In genomic region chr3:32510075-32510724, GRCh38 we compare ENCODE assay signal across 8 cellular contexts. TPM values are rescaled to one million over a fixed set of nuclear protein-coding genes. Genes with fewer than 3 reads are reported as not detected.
DNase-seq lines count a peak whose midpoint lies in the region; ATAC-seq and TF ChIP-seq lines count a peak whose summit lies in the region.

No MANE protein-coding gene starts in this region.

- no peak overlapping the region for H3K4me3 ChIP-seq in epithelial cell of esophagus (ENCODE audit: low read length)

- H3K27ac Mint-ChIP-seq in CD14-positive monocyte (peak overlapping the region in 2 of 7 donors; percentile 32 to 74), naive B cell (peak overlapping the region in 1 of 6 donors; percentile 92)

- H3K4me1 Mint-ChIP-seq in CD14-positive monocyte, result peaks cover 9% of the 10 kb centered on the region
- H3K4me1 Mint-ChIP-seq in naive B cell, result peaks cover 3 to 6% (median 3%) of the 10 kb centered on the region in 3 donors

- H3K36me3 Mint-ChIP-seq in CD14-positive monocyte, result peaks cover 0 to 10% of the 10 kb centered on the region in 2 donors
- H3K36me3 Mint-ChIP-seq in naive B cell, result no peaks in the 10 kb centered on the region

- peak; percentile 85 for TF ChIP-seq CTCF in CD14-positive monocyte (IDR thresholded peaks at IDR 0.05)
- TF ChIP-seq CTCF in epithelial cell of esophagus (IDR thresholded peaks at IDR 0.05; ENCODE audit: insufficient read depth, low read depth, low read length, missing control alignments), result peak; percentile 82

- ATAC-seq in GM19043 (IDR thresholded peaks at IDR 0.05; ENCODE audit: low read depth, unreplicated experiment), result peak; percentile 78
- peak; percentile 88 for ATAC-seq in HG03442 (IDR thresholded peaks at IDR 0.05; ENCODE audit: unreplicated experiment)
- peak; percentile 98 to 99 for ATAC-seq in naive B cell (ENCODE audit: low read depth in 2 of 2)

- intact Hi-C loops in CD14-positive monocyte (cut with micrococcal nuclease), result loop anchor here (2.0 to 10.0 kb wide), 3 partner anchors 65 to 153 kb away; partner anchors contain the start of gene DYNC1LI1 (in 1 of the 2)

- H3K27me3 Mint-ChIP-seq in CD14-positive monocyte (ENCODE audit: low read depth in 3 of 3), result peaks cover 0 to 2% (median 0%) of the 10 kb centered on the region in 3 donors
- no peaks in the 10 kb centered on the region for H3K27me3 Mint-ChIP-seq in naive B cell

- H3K9me3 Mint-ChIP-seq in CD14-positive monocyte, result no peaks in the 10 kb centered on the region
- H3K9me3 Mint-ChIP-seq in naive B cell, result no peaks in the 10 kb centered on the region

- peak; percentile 74 for DNase-seq in CD14-positive monocyte (ENCODE audit: low spot score)
- DNase-seq in NOMO-1 treated with dmso at 0.1 percent for 144 hours (lab: John Stamatoyannopoulos, UW; ENCODE audit: unreplicated experiment), result peak; percentile 50
- DNase-seq in activated CD8-positive, alpha-beta memory T cell treated with anti-CD3 and anti-CD28 coated beads, Interleukin-2, amount 50 U/mL, for 1 hour (ENCODE audit: extremely low read depth), result peak; percentile 21
- DNase-seq in epithelial cell of esophagus (ENCODE audit: low read depth), result peak; percentile 76
- peak; percentile 67 for DNase-seq in naive B cell
- DNase-seq in stimulated activated naive CD4-positive, alpha-beta T cell treated with Interleukin-2 at 50 U/mL for 16 hours (lab: John Stamatoyannopoulos, UW), result peak; percentile 37

- H3K4me3 Mint-ChIP-seq in CD14-positive monocyte, result no peak overlapping the region
- peak overlapping the region in 1 of 8 donors; percentile 29 for H3K4me3 Mint-ChIP-seq in naive B cell

RNA-seq across cellular contexts. Expression of gene CMTM6, which starts 7.5 kb away (rescaled TPM):
- polyA plus RNA-seq in CD14-positive monocyte, result 100 to 1,000 TPM; 190 to 210 TPM
- 100 to 1,000 TPM in 4 of 6 donors, 10 to 100 TPM in 2; 89.7 to 156 (median 106) TPM for polyA plus RNA-seq in naive B cell (ENCODE audit: low read depth in 6 of 6)

Comparison
In these comparisons a context has a peak if more than half of its experiments do, and no peak if none do; other contexts are left out.
1. DNase-seq: peak in every context shown above with its lines; median percentile 76 in epithelial cell of esophagus; 74 in CD14-positive monocyte; 67 in naive B cell; 50 in NOMO-1 treated with dmso at 0.1 percent for 144 hours; 37 in stimulated activated naive CD4-positive, alpha-beta T cell treated with Interleukin-2 at 50 U/mL for 16 hours; 21 in activated CD8-positive, alpha-beta memory T cell treated with anti-CD3 and anti-CD28 coated beads, Interleukin-2, amount 50 U/mL, for 1 hour.